Comparison of ENCODE assay signal across 20 cellular contexts in the genomic region with DNA sequence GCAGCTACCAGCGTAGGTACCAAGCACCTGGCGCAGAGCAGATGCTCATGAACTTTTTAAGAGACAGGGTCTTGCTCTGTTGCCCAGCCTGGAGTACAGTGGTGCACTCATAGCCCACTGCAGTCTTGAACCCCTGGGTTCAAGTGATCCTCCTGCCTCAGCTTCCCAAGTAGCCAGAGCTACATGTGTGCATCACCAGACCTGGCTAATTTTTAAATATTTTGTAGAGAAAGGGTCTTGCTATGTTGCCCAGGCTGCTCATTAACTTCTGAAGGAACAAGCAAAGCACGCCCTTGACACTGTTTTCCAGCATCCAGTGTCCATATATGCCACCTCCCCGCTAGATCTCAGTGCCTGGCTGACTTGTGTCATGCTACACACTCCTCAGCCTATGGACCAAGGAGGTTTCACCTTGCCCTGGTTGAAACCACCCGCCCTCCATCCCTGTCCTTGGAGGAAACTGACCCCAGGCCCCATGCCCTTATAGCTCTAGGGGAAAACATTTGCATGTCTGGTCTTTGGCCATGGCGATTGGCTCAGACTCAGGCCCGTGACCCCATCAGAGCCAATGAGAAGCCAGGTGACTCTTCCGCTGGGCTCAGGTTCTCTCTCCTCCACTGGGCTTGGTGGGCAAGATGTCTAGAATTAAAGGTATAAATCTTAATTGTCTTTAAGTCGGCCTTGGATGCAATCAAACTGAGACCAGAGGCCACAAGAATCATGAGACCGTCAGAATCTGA. TPM values are rescaled to one million over a fixed set of nuclear protein-coding genes. Genes with fewer than 3 reads are reported as not detected.
DNase-seq lines count a peak whose midpoint lies in the region; ATAC-seq and TF ChIP-seq lines count a peak whose summit lies in the region.
"Had no signal": no experiment of that assay in that cellular context is flagged by ENCODE, and none has a peak within 500 bp of the region (broad histone marks: within the 10 kb centered on the region; RNA-seq: fewer than 3 reads in every experiment).

No MANE protein-coding gene starts in this region.

- H3K9ac ChIP-seq in BLaER1 treated with 17β-estradiol and CSF1 and Interleukin-3, amounts not matched to agents 10 nM and 100 nM, result peak overlapping the region in 2 of 11 experiments; percentile 36 to 47; a peak in 2 of 22 replicates

- no peaks in the 10 kb centered on the region; a peak in 1 of 22 replicates for H4K20me1 ChIP-seq in BLaER1 treated with 17β-estradiol and CSF1 and Interleukin-3, amounts not matched to agents 10 nM and 100 nM

- H3K4me1 ChIP-seq in cardiac muscle cell (ENCODE audit: low read depth), result peaks cover 41% of the 10 kb centered on the region
- H3K4me1 ChIP-seq in right atrium auricular region, result peaks cover 0 to 32% of the 10 kb centered on the region in 2 donors
- H3K4me1 ChIP-seq in BLaER1 treated with 17β-estradiol and CSF1 and Interleukin-3, amounts not matched to agents 10 nM and 100 nM, result peaks cover 94 to 97% (median 96%) of the 10 kb centered on the region in 10 experiments
- H3K4me1 ChIP-seq: HAP-1 had no signal

- H3K36me3 ChIP-seq in cardiac muscle cell (no peaks in the 10 kb centered on the region), right atrium auricular region (no peaks in the 10 kb centered on the region), KOPT-K1 (ENCODE audit: insufficient read depth, low read length) (peaks cover 80% of the 10 kb centered on the region)
- peaks cover 0 to 29% (median 14%) of the 10 kb centered on the region in 11 experiments; a peak in 10 of 22 replicates for H3K36me3 ChIP-seq in BLaER1 treated with 17β-estradiol and CSF1 and Interleukin-3, amounts not matched to agents 10 nM and 100 nM
- H3K36me3 ChIP-seq: HAP-1 had no signal

- no peaks in the 10 kb centered on the region for H3K27me3 ChIP-seq in cardiac muscle cell
- H3K27me3 ChIP-seq in right atrium auricular region, result no peaks in the 10 kb centered on the region
- H3K27me3 ChIP-seq in BLaER1 treated with 17β-estradiol and CSF1 and Interleukin-3, amounts not matched to agents 10 nM and 100 nM, result no peaks in the 10 kb centered on the region

- DNase-seq in cardiac muscle cell (ENCODE audit: low read depth in 1 of 2, low spot score in 1 of 2), result no peak
- DNase-seq in right atrium auricular region (ENCODE audit: low spot score), result no peak
- peak; percentile 86 for DNase-seq in left kidney (ENCODE audit: low read depth, low spot score)
- no peak for DNase-seq in stimulated activated CD8-positive, alpha-beta memory T cell treated with anti-CD3 and anti-CD28 coated beads, Interleukin-4, amount 100 ng/mL, for 48 hours
- DNase-seq in pons (ENCODE audit: low spot score), result no peak
- DNase-seq: 8988T, IMR-90, Karpas-422, MV-4-11, NCI-H1105 treated with DMSO at 0.1 percent for 48 hours, NCI-H2081, NCI-H446, NCI-H526, OCI-M1 had no signal

- ATAC-seq in HG03571 (IDR thresholded peaks at IDR 0.05; ENCODE audit: unreplicated experiment), result no peak

- no peak for TF ChIP-seq CTCF in cardiac muscle cell (IDR thresholded peaks at IDR 0.05; ENCODE audit: low read depth, low read length)
- no peak for TF ChIP-seq CTCF in right atrium auricular region (IDR thresholded peaks at IDR 0.05)

- H3K9me3 ChIP-seq in cardiac muscle cell (ENCODE audit: low read depth) (no peaks in the 10 kb centered on the region), right atrium auricular region (no peaks in the 10 kb centered on the region), KOPT-K1 (ENCODE audit: insufficient read depth, low read length, poor library complexity, severe bottlenecking) (no peaks in the 10 kb centered on the region)
- H3K9me3 ChIP-seq in BLaER1 treated with 17β-estradiol and CSF1 and Interleukin-3, amounts not matched to agents 10 nM and 100 nM (replicated peaks in 1 of 11), result peaks cover 0 to 6% (median 0%) of the 10 kb centered on the region in 11 experiments; a peak in 2 of 22 replicates
- H3K9me3 ChIP-seq: HAP-1 had no signal

- H3K27ac ChIP-seq in cardiac muscle cell (peak overlapping the region; percentile 22), right atrium auricular region (no peak overlapping the region), KOPT-K1 (ENCODE audit: low read depth, low read length, poor library complexity, severe bottlenecking) (peak overlapping the region; percentile 5)
- H3K27ac ChIP-seq in BLaER1 treated with 17β-estradiol and CSF1 and Interleukin-3, amounts not matched to agents 10 nM and 100 nM, result peak overlapping the region in 7 of 11 experiments; percentile 4 to 96 (median 23); a peak in 8 of 22 replicates
- H3K27ac ChIP-seq: C4-2B had no signal

- H3K4me3 ChIP-seq in cardiac muscle cell (no peak overlapping the region), right atrium auricular region (no peak overlapping the region)
- no peak overlapping the region for H3K4me3 ChIP-seq in BLaER1 treated with 17β-estradiol and CSF1 and Interleukin-3, amounts not matched to agents 10 nM and 100 nM
- H3K4me3 ChIP-seq: HAP-1 had no signal

- H3K4me2 ChIP-seq in BLaER1 treated with 17β-estradiol and CSF1 and Interleukin-3, amounts not matched to agents 10 nM and 100 nM, result peak overlapping the region; percentile 83 to 99 (median 93); a peak in 19 of 22 replicates

RNA-seq across cellular contexts. Expression of a gene that starts 26.3 kb away (rescaled TPM):
- total RNA-seq in cardiac muscle cell (30.3 and 52.4 TPM in 2 replicates), right atrium auricular region (10 to 100 TPM; 31.2 to 36.2 TPM)
- polyA plus RNA-seq in cardiac muscle cell, result 24.5 and 57.7 TPM in 2 replicates
- total RNA-seq: M059J had no signal

Comparison
In these comparisons a context has a peak if more than half of its experiments do, and no peak if none do; other contexts are left out.
1. H3K27ac ChIP-seq: peak in cardiac muscle cell (single experiment), BLaER1 treated with 17β-estradiol and CSF1 and Interleukin-3, amounts not matched to agents 10 nM and 100 nM (7 of 11) and KOPT-K1 (single experiment); none in right atrium auricular region (0 of 2).